ENCODE assay signal across 21 cellular contexts in the genomic region with DNA sequence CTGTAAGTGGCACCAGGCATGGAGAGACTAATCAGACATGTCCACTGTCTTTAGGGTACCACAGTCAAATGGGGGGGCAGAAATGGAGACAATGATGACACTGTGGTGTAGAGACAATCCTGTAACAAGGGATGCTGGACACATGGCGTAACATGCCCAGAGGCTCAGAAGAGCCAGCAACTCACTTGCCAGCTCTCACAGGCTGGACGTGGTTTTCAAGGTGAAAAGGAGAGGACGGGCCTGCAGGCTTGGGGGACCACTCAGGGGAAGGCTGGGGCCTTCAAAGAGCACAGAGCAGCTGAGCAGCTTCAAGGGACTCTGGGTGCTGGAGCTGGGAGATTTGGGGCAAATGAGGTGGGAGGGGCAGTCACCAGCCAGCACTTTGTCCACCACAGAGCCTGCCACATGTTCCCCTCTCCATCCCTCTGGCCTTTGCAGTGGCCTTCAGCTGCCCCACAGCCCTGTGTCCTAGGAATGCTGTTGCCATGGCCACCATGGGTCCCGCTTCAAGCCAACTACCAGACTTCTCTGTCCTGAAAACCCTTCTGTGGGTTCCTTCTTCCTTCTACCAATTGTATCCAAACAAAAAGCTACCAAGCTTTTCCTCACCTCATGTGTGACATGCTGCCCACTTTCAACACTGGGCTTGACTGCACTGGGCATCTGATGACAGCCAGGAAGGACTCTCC.
DNase-seq lines count a peak whose midpoint lies in the region; ATAC-seq and TF ChIP-seq lines count a peak whose summit lies in the region.
"Had no signal": no experiment of that assay in that cellular context is flagged by ENCODE, and none has a peak within 500 bp of the region (broad histone marks: within the 10 kb centered on the region; RNA-seq: fewer than 3 reads in every experiment).

No MANE protein-coding gene starts in this region.

- H3K36me3 Mint-ChIP-seq in glutamatergic neuron (ENCODE audit: unreplicated experiment) = no peaks in the 10 kb centered on the region

- H3K36me3 ChIP-seq in right atrium auricular region (no peaks in the 10 kb centered on the region), left ventricle myocardium inferior (no peaks in the 10 kb centered on the region)

- peaks cover 20% of the 10 kb centered on the region for H3K9me3 Mint-ChIP-seq in glutamatergic neuron (ENCODE audit: unreplicated experiment)

- peak overlapping the region; percentile 96 for H3K27ac Mint-ChIP-seq in glutamatergic neuron (ENCODE audit: unreplicated experiment)

- peak overlapping the region; percentile 40 for H3K4me3 Mint-ChIP-seq in glutamatergic neuron (ENCODE audit: unreplicated experiment)

- peaks cover 8% of the 10 kb centered on the region for H3K27me3 Mint-ChIP-seq in glutamatergic neuron (ENCODE audit: unreplicated experiment)

- H3K4me1 Mint-ChIP-seq in glutamatergic neuron (ENCODE audit: low read depth, unreplicated experiment) = peaks cover 48% of the 10 kb centered on the region

- H3K9me3 ChIP-seq in right atrium auricular region (no peaks in the 10 kb centered on the region), left ventricle myocardium inferior (replicated peaks) (no peaks in the 10 kb centered on the region)

- no peak for ATAC-seq in HG03521 (IDR thresholded peaks at IDR 0.05; ENCODE audit: unreplicated experiment)
- no peak for ATAC-seq in HG03097 (IDR thresholded peaks at IDR 0.05; ENCODE audit: low FRiP score, unreplicated experiment)
- ATAC-seq: PC-3 had no signal

- intact Hi-C loops in left ventricle myocardium inferior (cut with micrococcal nuclease) = no loop called here

- no peaks in the 10 kb centered on the region for H3K27me3 ChIP-seq in right atrium auricular region
- H3K27me3 ChIP-seq in left ventricle myocardium inferior (ENCODE audit: low read depth) = peaks cover 52% of the 10 kb centered on the region

- peak; percentile 34 for DNase-seq in right atrium auricular region (ENCODE audit: low spot score)
- DNase-seq in left ventricle myocardium inferior = no peak
- DNase-seq in glutamatergic neuron = no peak
- DNase-seq in retina = peak; percentile 64
- DNase-seq in stimulated activated CD4-positive, alpha-beta T cell treated with anti-CD3 and anti-CD28 coated beads, Interleukin-12 subunit alpha, Interleukin-12 subunit beta, amount 100 ng/mL, for 4 hours = no peak
- DNase-seq: DMS153; DND-41; H7; KBM-7; MV-4-11; NCI-H1105; NCI-H1436 treated with DMSO at 0.1 percent for 48 hours; NCI-H187 treated with DMSO at 0.1 percent for 48 hours; NCI-H2107; NCI-H446; NCI-H524 treated with DMSO at 0.1 percent for 48 hours; NCI-H774; NK-92 treated with Interleukin-12 subunit alpha and Interleukin-12 subunit beta, amount 100 ng/mL, for 24 hours; PC-3 had no signal

- no peaks in the 10 kb centered on the region for H3K4me1 ChIP-seq in right atrium auricular region
- no peaks in the 10 kb centered on the region for H3K4me1 ChIP-seq in left ventricle myocardium inferior

- no peak overlapping the region for H3K27ac ChIP-seq in right atrium auricular region
- no peak overlapping the region for H3K27ac ChIP-seq in left ventricle myocardium inferior (replicated peaks)

- H3K4me3 ChIP-seq in right atrium auricular region (no peak overlapping the region), left ventricle myocardium inferior (no peak overlapping the region)

- no peak for TF ChIP-seq CTCF in right atrium auricular region (IDR thresholded peaks at IDR 0.05)
- TF ChIP-seq CTCF in left ventricle myocardium inferior (IDR thresholded peaks at IDR 0.05; ENCODE audit: borderline replicate concordance) = no peak
- no peak for TF ChIP-seq CTCF in glutamatergic neuron (IDR thresholded peaks at IDR 0.05; ENCODE audit: partially characterized antibody, unreplicated experiment)

Comparison
In these comparisons a context has a peak if more than half of its experiments do, and no peak if none do; other contexts are left out.
1. DNase-seq: peak in right atrium auricular region (single experiment) and retina (single experiment); none in left ventricle myocardium inferior (single experiment), glutamatergic neuron (single experiment) and stimulated activated CD4-positive, alpha-beta T cell treated with anti-CD3 and anti-CD28 coated beads, Interleukin-12 subunit alpha, Interleukin-12 subunit beta, amount 100 ng/mL, for 4 hours (single experiment).